23 cellular contexts compared by ENCODE assay signal in the genomic region with DNA sequence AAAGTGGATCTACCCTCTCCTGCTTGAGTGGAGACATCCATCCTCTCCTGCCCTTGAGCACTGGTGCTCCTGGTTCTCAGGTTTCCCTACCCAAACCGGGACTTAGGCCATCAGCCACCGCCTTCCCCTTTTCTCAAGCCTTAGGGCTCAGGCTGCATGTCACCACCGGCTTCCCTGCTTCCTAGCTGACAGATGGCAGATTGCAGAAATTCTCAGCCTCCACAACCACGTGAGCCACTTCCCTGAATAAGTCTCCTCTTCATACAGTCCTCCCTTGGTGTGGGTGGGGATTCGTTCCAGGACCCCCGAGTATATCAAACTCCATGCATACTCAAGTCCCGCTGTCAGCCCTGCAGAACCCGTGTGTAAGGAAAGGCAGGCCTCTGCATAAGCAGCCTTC.
"Had no signal": no experiment of that assay in that cellular context is flagged by ENCODE, and none has a peak within 500 bp of the region (broad histone marks: within the 10 kb centered on the region; RNA-seq: fewer than 3 reads in every experiment).

No MANE protein-coding gene starts in this region.

- H3K27me3 ChIP-seq: brain microvascular endothelial cell, ovary, right lobe of liver, testis, upper lobe of right lung had no signal

- H3K27ac ChIP-seq: brain microvascular endothelial cell, ovary, right lobe of liver, testis, upper lobe of right lung had no signal

- H3K27ac Mint-ChIP-seq: activated CD4-positive, alpha-beta T cell treated with anti-CD3 and anti-CD28 coated beads, Interleukin-2, amount 10 ng/mL, durations not matched to agents 24 days and 14 days; activated CD8-positive, alpha-beta T cell treated with anti-CD3 and anti-CD28 coated beads for 36 hours; activated naive CD8-positive, alpha-beta T cell treated with anti-CD3 and anti-CD28 coated beads, Interleukin-2, amount 10 ng/mL, durations not matched to agents 7 days and 5 days; activated T-helper 17 cell treated with anti-CD3 and anti-CD28 coated beads, Interleukin-2, amount 50 U/mL, for 72 hours; immature natural killer cell; natural killer cell; stimulated activated memory B cell treated with anti-CD40 and anti-IgM and Interleukin-4, amounts not matched to agents 10 μg/mL and 1 μg/mL and 100 μg/mL, for 72 hours had no signal

- H3K4me1 ChIP-seq: right lobe of liver, testis, upper lobe of right lung had no signal

- H3K4me1 Mint-ChIP-seq: activated naive CD8-positive, alpha-beta T cell treated with anti-CD3 and anti-CD28 coated beads, Interleukin-2, amount 10 ng/mL, durations not matched to agents 7 days and 5 days; activated T-helper 17 cell treated with anti-CD3 and anti-CD28 coated beads, Interleukin-2, amount 50 U/mL, for 72 hours; stimulated activated memory B cell treated with anti-CD40 and anti-IgM and Interleukin-4, amounts not matched to agents 10 μg/mL and 1 μg/mL and 100 μg/mL, for 72 hours had no signal

- H3K36me3 Mint-ChIP-seq: activated naive CD8-positive, alpha-beta T cell treated with anti-CD3 and anti-CD28 coated beads, Interleukin-2, amount 10 ng/mL, durations not matched to agents 7 days and 5 days; immature natural killer cell; natural killer cell; stimulated activated memory B cell treated with anti-CD40 and anti-IgM and Interleukin-4, amounts not matched to agents 10 μg/mL and 1 μg/mL and 100 μg/mL, for 72 hours had no signal

- ATAC-seq: activated CD8-positive, alpha-beta T cell treated with anti-CD3 and anti-CD28 coated beads for 36 hours; activated T-helper 17 cell treated with anti-CD3 and anti-CD28 coated beads, Interleukin-2, amount 50 U/mL, for 72 hours; esophagus mucosa; left ventricle myocardium superior; natural killer cell; stimulated activated memory B cell treated with anti-CD40 and anti-IgM and Interleukin-4, amounts not matched to agents 10 μg/mL and 1 μg/mL and 100 μg/mL, for 72 hours; upper lobe of right lung had no signal

- H3K4me3 ChIP-seq: ovary, right lobe of liver, testis, upper lobe of right lung had no signal

- DNase-seq: activated CD4-positive, alpha-beta T cell treated with anti-CD3 and anti-CD28 coated beads, Interleukin-2, amount 10 ng/mL, durations not matched to agents 24 days and 14 days; activated CD8-positive, alpha-beta T cell treated with anti-CD3 and anti-CD28 coated beads for 36 hours; activated naive CD4-positive, alpha-beta T cell; activated naive CD8-positive, alpha-beta T cell treated with anti-CD3 and anti-CD28 coated beads, Interleukin-2, amount 10 ng/mL, durations not matched to agents 7 days and 5 days; activated T-cell treated with anti-CD3 and anti-CD28 coated beads, Interleukin-2, amount 50 U/mL, for 1 hour; brain microvascular endothelial cell; cortex of kidney; immature natural killer cell; kidney glomerular epithelial cell; left ventricle myocardium superior; mesendoderm; natural killer cell; ovary; right lobe of liver; stimulated activated CD4-positive, alpha-beta T cell treated with anti-CD3 and anti-CD28 coated beads, Interleukin-4, amount 100 ng/mL, for 4 hours; T-helper 1 cell; T-helper 9 cell; testis; upper lobe of right lung had no signal

- H3K9me3 ChIP-seq: ovary, right lobe of liver, testis, upper lobe of right lung had no signal

- H3K27me3 Mint-ChIP-seq: activated CD8-positive, alpha-beta T cell treated with anti-CD3 and anti-CD28 coated beads for 36 hours; stimulated activated memory B cell treated with anti-CD40 and anti-IgM and Interleukin-4, amounts not matched to agents 10 μg/mL and 1 μg/mL and 100 μg/mL, for 72 hours had no signal

- H3K4me3 Mint-ChIP-seq: activated CD4-positive, alpha-beta T cell treated with anti-CD3 and anti-CD28 coated beads, Interleukin-2, amount 10 ng/mL, durations not matched to agents 24 days and 14 days; activated CD8-positive, alpha-beta T cell treated with anti-CD3 and anti-CD28 coated beads for 36 hours; activated naive CD8-positive, alpha-beta T cell treated with anti-CD3 and anti-CD28 coated beads, Interleukin-2, amount 10 ng/mL, durations not matched to agents 7 days and 5 days; activated T-helper 17 cell treated with anti-CD3 and anti-CD28 coated beads, Interleukin-2, amount 50 U/mL, for 72 hours; central memory CD8-positive, alpha-beta T cell; immature natural killer cell; natural killer cell; stimulated activated memory B cell treated with anti-CD40 and anti-IgM and Interleukin-4, amounts not matched to agents 10 μg/mL and 1 μg/mL and 100 μg/mL, for 72 hours had no signal

- H3K9me3 Mint-ChIP-seq: activated CD8-positive, alpha-beta T cell treated with anti-CD3 and anti-CD28 coated beads for 36 hours; activated naive CD8-positive, alpha-beta T cell treated with anti-CD3 and anti-CD28 coated beads, Interleukin-2, amount 10 ng/mL, durations not matched to agents 7 days and 5 days; activated T-helper 17 cell treated with anti-CD3 and anti-CD28 coated beads, Interleukin-2, amount 50 U/mL, for 72 hours; central memory CD8-positive, alpha-beta T cell; immature natural killer cell; natural killer cell; stimulated activated memory B cell treated with anti-CD40 and anti-IgM and Interleukin-4, amounts not matched to agents 10 μg/mL and 1 μg/mL and 100 μg/mL, for 72 hours had no signal

- H3K36me3 ChIP-seq: brain microvascular endothelial cell, ovary, right lobe of liver, upper lobe of right lung had no signal
